1 cellular context compared by ENCODE assay signal in the genomic region with DNA sequence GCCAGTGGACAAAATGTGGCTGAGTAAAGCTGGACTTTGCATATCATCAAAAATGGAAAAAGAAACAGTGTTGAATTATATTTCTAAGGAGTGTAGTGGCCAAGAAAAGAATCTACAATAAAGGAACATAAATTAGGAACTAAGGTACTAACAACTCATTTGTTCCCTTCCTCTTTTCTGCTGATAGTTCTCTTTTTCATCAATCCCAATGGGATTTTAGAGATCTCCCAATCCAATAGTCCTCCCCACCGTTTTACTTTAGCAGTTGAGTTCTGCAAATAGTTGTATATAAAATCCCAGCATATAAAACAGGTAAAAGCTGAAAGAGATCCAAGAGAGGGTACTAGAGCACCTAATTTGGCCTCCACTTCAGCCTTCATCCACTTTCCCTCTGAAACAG.
TF ChIP-seq lines count a peak whose summit lies in the region.

No MANE protein-coding gene starts in this region.

TF ChIP-seq in GM12878, 131 proteins besides CTCF, POLR2A, EP300 and RAD21:
- TF ChIP-seq FOXM1 (IDR thresholded peaks at IDR 0.05; ENCODE audit: low read depth, low read length): no peak
- TF ChIP-seq PRDM15 (CRISPR knock-in tag; IDR thresholded peaks at IDR 0.05): no peak
- peak; percentile 19; the same call in 1 of the 2 replicates for TF ChIP-seq SPI1 (IDR thresholded peaks at IDR 0.05; ENCODE audit: borderline replicate concordance, insufficient read depth, low read depth, low read length)
- TF ChIP-seq ETV6 (conservative IDR thresholded peaks at IDR 0.05 in 1 of 2, IDR thresholded peaks at IDR 0.05 in 1 of 2; ENCODE audit: borderline replicate concordance in 1 of 2, low read depth in 1 of 2): no peak
- TF ChIP-seq NFXL1 (IDR thresholded peaks at IDR 0.05; ENCODE audit: borderline replicate concordance): no peak
- TF ChIP-seq TAF1 (IDR thresholded peaks at IDR 0.05; ENCODE audit: borderline replicate concordance, low read depth, low read length): no peak
- no peak for TF ChIP-seq MAX (IDR thresholded peaks at IDR 0.05; ENCODE audit: low read depth, low read length)
- TF ChIP-seq RFX5 (IDR thresholded peaks at IDR 0.05; ENCODE audit: low read depth, low read length): no peak
- TF ChIP-seq RELB (IDR thresholded peaks at IDR 0.05; ENCODE audit: low read depth): 0 out of 2 replicates have a peak, but pooled peaks have one; percentile 19
- TF ChIP-seq RB1 (IDR thresholded peaks at IDR 0.05; ENCODE audit: borderline replicate concordance): no peak
- TF ChIP-seq PAX5 (IDR thresholded peaks at IDR 0.05; ENCODE audit: borderline replicate concordance, low read depth, low read length): no peak
